ENCODE assay signal across 1 cellular context in the genomic region with DNA sequence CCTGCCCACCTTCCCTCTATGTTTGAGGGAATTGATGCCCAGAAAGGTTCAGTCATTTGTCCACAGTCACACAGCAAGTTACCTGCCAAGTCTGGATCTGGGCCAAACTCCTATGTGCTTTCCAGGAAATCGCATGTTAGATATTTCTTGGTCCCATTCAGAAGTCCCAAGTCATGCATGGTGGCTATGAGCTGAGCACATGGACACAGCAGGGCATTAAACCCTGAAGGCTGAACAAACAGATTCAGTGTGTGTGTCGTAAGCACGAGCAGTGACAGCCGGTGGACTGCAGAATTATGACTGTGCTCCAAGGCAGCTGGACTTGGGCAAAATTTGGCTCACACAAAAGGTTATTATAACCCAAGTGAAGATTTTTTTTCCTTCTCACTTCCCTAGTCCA.
TF ChIP-seq lines count a peak whose summit lies in the region.

No MANE protein-coding gene starts in this region.

TF ChIP-seq in HEK293, 187 proteins besides CTCF, POLR2A, EP300 and RAD21 (continued from another document):
- TF ChIP-seq, protein P1, sequence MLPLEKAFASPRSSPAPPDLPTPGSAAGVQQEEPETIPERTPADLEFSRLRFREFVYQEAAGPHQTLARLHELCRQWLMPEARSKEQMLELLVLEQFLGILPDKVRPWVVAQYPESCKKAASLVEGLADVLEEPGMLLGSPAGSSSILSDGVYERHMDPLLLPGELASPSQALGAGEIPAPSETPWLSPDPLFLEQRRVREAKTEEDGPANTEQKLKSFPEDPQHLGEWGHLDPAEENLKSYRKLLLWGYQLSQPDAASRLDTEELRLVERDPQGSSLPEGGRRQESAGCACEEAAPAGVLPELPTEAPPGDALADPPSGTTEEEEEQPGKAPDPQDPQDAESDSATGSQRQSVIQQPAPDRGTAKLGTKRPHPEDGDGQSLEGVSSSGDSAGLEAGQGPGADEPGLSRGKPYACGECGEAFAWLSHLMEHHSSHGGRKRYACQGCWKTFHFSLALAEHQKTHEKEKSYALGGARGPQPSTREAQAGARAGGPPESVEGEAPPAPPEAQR (tag by site-specific recombination; IDR thresholded peaks at IDR 0.05) = no peak
- TF ChIP-seq, protein P2, sequence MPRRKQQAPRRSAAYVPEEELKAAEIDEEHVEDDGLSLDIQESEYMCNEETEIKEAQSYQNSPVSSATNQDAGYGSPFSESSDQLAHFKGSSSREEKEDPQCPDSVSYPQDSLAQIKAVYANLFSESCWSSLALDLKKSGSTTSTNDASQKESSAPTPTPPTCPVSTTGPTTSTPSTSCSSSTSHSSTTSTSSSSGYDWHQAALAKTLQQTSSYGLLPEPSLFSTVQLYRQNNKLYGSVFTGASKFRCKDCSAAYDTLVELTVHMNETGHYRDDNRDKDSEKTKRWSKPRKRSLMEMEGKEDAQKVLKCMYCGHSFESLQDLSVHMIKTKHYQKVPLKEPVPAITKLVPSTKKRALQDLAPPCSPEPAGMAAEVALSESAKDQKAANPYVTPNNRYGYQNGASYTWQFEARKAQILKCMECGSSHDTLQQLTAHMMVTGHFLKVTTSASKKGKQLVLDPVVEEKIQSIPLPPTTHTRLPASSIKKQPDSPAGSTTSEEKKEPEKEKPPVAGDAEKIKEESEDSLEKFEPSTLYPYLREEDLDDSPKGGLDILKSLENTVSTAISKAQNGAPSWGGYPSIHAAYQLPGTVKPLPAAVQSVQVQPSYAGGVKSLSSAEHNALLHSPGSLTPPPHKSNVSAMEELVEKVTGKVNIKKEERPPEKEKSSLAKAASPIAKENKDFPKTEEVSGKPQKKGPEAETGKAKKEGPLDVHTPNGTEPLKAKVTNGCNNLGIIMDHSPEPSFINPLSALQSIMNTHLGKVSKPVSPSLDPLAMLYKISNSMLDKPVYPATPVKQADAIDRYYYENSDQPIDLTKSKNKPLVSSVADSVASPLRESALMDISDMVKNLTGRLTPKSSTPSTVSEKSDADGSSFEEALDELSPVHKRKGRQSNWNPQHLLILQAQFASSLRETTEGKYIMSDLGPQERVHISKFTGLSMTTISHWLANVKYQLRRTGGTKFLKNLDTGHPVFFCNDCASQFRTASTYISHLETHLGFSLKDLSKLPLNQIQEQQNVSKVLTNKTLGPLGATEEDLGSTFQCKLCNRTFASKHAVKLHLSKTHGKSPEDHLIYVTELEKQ (tag by site-specific recombination; IDR thresholded peaks at IDR 0.05; ENCODE audit: borderline replicate concordance) = no peak
- TF ChIP-seq ZNF549 (tag by site-specific recombination; IDR thresholded peaks at IDR 0.05) (no peak), ZNF37A (tag by site-specific recombination; IDR thresholded peaks at IDR 0.05) (no peak), KLF10 (tag by site-specific recombination; IDR thresholded peaks at IDR 0.05) (no peak), ZBTB17 (tag by site-specific recombination; IDR thresholded peaks at IDR 0.05) (0 out of 2 replicates have a peak, but pooled peaks have one; percentile 37), ZNF768 (tag by site-specific recombination; IDR thresholded peaks at IDR 0.05) (peak; percentile 76), ZNF830 (tag by site-specific recombination; IDR thresholded peaks at IDR 0.05; ENCODE audit: low read depth) (no peak), ZNF600 (tag by site-specific recombination; IDR thresholded peaks at IDR 0.05) (no peak), ZNF791 (tag by site-specific recombination; IDR thresholded peaks at IDR 0.05) (no peak)
- TF ChIP-seq, protein P3, sequence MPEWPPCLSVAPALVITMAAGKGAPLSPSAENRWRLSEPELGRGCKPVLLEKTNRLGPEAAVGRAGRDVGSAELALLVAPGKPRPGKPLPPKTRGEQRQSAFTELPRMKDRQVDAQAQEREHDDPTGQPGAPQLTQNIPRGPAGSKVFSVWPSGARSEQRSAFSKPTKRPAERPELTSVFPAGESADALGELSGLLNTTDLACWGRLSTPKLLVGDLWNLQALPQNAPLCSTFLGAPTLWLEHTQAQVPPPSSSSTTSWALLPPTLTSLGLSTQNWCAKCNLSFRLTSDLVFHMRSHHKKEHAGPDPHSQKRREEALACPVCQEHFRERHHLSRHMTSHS (tag by site-specific recombination; IDR thresholded peaks at IDR 0.05) = no peak
TF ChIP-seq in HEK293: peak in this region for 4.
